In the genomic region with DNA sequence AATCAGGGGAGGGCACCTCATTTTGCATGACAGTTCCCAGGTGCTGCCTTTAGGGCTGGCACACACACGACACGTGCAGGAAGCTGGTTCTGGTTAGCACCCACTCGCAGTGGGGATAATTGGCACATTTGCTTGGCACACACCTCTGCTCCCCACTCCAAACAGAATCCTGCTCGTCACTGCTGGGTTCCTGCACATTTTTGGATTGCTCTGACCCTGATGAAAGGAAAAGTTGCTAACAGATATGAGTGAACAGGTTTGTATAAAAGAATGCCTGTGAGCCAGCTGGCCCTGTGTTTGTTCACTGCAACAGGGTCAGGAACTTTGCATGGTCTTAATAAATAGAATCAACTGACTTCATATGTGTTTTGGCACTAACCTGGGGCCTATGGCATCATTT, we compare ENCODE assay signal across 1 cellular context.
TF ChIP-seq lines count a peak whose summit lies in the region.

No MANE protein-coding gene starts in this region.

TF ChIP-seq in SK-N-SH, 30 proteins besides CTCF, POLR2A, EP300 and RAD21 (continued from another document):
- TF ChIP-seq, protein P1, sequence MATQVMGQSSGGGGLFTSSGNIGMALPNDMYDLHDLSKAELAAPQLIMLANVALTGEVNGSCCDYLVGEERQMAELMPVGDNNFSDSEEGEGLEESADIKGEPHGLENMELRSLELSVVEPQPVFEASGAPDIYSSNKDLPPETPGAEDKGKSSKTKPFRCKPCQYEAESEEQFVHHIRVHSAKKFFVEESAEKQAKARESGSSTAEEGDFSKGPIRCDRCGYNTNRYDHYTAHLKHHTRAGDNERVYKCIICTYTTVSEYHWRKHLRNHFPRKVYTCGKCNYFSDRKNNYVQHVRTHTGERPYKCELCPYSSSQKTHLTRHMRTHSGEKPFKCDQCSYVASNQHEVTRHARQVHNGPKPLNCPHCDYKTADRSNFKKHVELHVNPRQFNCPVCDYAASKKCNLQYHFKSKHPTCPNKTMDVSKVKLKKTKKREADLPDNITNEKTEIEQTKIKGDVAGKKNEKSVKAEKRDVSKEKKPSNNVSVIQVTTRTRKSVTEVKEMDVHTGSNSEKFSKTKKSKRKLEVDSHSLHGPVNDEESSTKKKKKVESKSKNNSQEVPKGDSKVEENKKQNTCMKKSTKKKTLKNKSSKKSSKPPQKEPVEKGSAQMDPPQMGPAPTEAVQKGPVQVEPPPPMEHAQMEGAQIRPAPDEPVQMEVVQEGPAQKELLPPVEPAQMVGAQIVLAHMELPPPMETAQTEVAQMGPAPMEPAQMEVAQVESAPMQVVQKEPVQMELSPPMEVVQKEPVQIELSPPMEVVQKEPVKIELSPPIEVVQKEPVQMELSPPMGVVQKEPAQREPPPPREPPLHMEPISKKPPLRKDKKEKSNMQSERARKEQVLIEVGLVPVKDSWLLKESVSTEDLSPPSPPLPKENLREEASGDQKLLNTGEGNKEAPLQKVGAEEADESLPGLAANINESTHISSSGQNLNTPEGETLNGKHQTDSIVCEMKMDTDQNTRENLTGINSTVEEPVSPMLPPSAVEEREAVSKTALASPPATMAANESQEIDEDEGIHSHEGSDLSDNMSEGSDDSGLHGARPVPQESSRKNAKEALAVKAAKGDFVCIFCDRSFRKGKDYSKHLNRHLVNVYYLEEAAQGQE (IDR thresholded peaks at IDR 0.05; ENCODE audit: low read depth, low read length) = no peak
- TF ChIP-seq MXI1 (IDR thresholded peaks at IDR 0.05; ENCODE audit: low read depth, low read length) (no peak), EZH2phosphoT487 (IDR thresholded peaks at IDR 0.05; ENCODE audit: borderline replicate concordance, low read depth) (no peak)
